ENCODE assay signal across 8 cellular contexts in the genomic region with DNA sequence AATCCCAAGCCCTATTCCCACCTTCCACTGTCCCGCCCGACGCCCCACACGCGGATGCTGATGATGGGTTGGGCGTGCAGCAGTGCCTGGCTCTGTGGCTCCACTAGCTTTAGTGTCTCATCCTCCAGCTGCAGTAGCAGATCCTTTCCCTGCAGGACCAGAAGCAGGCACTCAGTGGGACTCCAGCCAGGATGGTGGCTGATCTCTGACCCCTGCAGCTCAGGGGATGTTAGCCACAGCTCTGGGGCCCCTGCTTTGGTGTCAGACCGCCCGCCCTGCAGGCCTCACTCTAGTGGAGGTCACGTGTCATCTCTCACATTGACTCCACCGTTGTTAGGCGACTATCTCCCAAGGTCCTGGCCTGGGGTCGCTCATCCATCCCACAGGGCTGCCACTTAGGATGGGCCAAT. TPM values are rescaled to one million over a fixed set of nuclear protein-coding genes. Genes with fewer than 3 reads are reported as not detected.
DNase-seq lines count a peak whose midpoint lies in the region; ATAC-seq and TF ChIP-seq lines count a peak whose summit lies in the region.

No MANE protein-coding gene starts in this region.

- peak overlapping the region; percentile 92 for H3K4me2 ChIP-seq in OCI-LY3 (ENCODE audit: low read length)

- H3K36me3 Mint-ChIP-seq in natural killer cell = no peaks in the 10 kb centered on the region

- peak overlapping the region; percentile 49 for H3K9ac ChIP-seq in OCI-LY3 (ENCODE audit: low read length)

- H3K4me3 ChIP-seq in OCI-LY3 (ENCODE audit: low read length) = peak overlapping the region; percentile 68
- H3K4me3 ChIP-seq in sigmoid colon = no peak overlapping the region

- 79 to 89% methylated on average over 12 of the region's 12 CpGs for WGBS in sigmoid colon, 2 donors

- ATAC-seq in GM18907 (IDR thresholded peaks at IDR 0.05; ENCODE audit: unreplicated experiment) (peak; percentile 42), GM21825 (IDR thresholded peaks at IDR 0.05; ENCODE audit: unreplicated experiment) (peak; percentile 40), natural killer cell (peak; percentile 45 to 65 (median 51)), HG03457 (IDR thresholded peaks at IDR 0.05; ENCODE audit: unreplicated experiment) (no peak)

- no peaks in the 10 kb centered on the region for H3K27me3 ChIP-seq in OCI-LY3 (ENCODE audit: low read depth, low read length)
- no peaks in the 10 kb centered on the region for H3K27me3 ChIP-seq in sigmoid colon

- H3K27ac Mint-ChIP-seq in natural killer cell = peak overlapping the region; percentile 96 to 99

- no peaks in the 10 kb centered on the region for H3K9me3 ChIP-seq in OCI-LY3 (ENCODE audit: insufficient read depth, low read length)
- no peaks in the 10 kb centered on the region for H3K9me3 ChIP-seq in sigmoid colon

- no peaks in the 10 kb centered on the region for H3K27me3 Mint-ChIP-seq in natural killer cell (ENCODE audit: low read depth in 2 of 2)

- no peak for TF ChIP-seq EP300 in sigmoid colon (IDR thresholded peaks at IDR 0.05)

- TF ChIP-seq CTCF in OCI-LY3 (IDR thresholded peaks at IDR 0.05; ENCODE audit: low read depth, low read length) = no peak
- TF ChIP-seq CTCF in natural killer cell (IDR thresholded peaks at IDR 0.05) = no peak
- TF ChIP-seq CTCF in sigmoid colon (IDR thresholded peaks at IDR 0.05) = no peak

- peaks cover 41 to 57% of the 10 kb centered on the region in 2 donors for H3K4me1 Mint-ChIP-seq in natural killer cell

- DNase-seq in natural killer cell = no peak
- no peak for DNase-seq in kidney tubule cell (ENCODE audit: low spot score)
- no peak for DNase-seq in sigmoid colon
- no peak for DNase-seq in NCI-H69 (lab: John Stamatoyannopoulos, UW)

- intact Hi-C loops in natural killer cell (cut with micrococcal nuclease) = loop anchor here (1.0 kb wide), 1 partner anchor 12 kb away; a partner anchor contains a TSS
- intact Hi-C loops in sigmoid colon (cut with DNase I) = no loop called here

- H3K36me3 ChIP-seq in OCI-LY3 (replicated peaks; ENCODE audit: low read depth, low read length) (no peaks in the 10 kb centered on the region), sigmoid colon (peaks cover 12 to 54% (median 18%) of the 10 kb centered on the region in 4 donors)

- TF ChIP-seq POLR2A in sigmoid colon (IDR thresholded peaks at IDR 0.05) = no peak

- H3K27ac ChIP-seq in OCI-LY3 (ENCODE audit: low read length) = peak overlapping the region; percentile 54
- H3K27ac ChIP-seq in sigmoid colon = no peak overlapping the region

- 0 out of 2 replicates have a peak overlapping the region, but pooled peaks have one; percentile 25 for H2AFZ ChIP-seq in OCI-LY3 (ENCODE audit: low read depth, low read length)

- H3K79me2 ChIP-seq in OCI-LY3 (ENCODE audit: low read length) = no peaks in the 10 kb centered on the region

- no peaks in the 10 kb centered on the region for H4K20me1 ChIP-seq in OCI-LY3 (ENCODE audit: insufficient read depth, low read length)

- H3K4me1 ChIP-seq in OCI-LY3 (ENCODE audit: low read length) (peaks cover 28% of the 10 kb centered on the region), sigmoid colon (peaks cover 0 to 28% (median 25%) of the 10 kb centered on the region in 4 donors)

- no peaks in the 10 kb centered on the region for H3K9me3 Mint-ChIP-seq in natural killer cell

- H3K4me3 Mint-ChIP-seq in natural killer cell = peak overlapping the region; percentile 91

RNA-seq across cellular contexts. Expression of a gene that starts 11.8 kb away (rescaled TPM):
- total RNA-seq in natural killer cell = 10 to 100 TPM; 52.7 to 63.3 (median 56.1) TPM
- total RNA-seq in sigmoid colon = 10 to 100 TPM; 17.1 to 36.8 (median 18.5) TPM
- 10 to 100 TPM in 2 of 3 donors, 1 to 10 TPM in 1; 9.6 to 46.4 (median 22.2) TPM for polyA plus RNA-seq in sigmoid colon

RNA-seq across cellular contexts. Expression of a gene that starts 16.8 kb away (rescaled TPM):
- total RNA-seq in natural killer cell (10 to 100 TPM; 62.8 to 77.1 (median 67.5) TPM), sigmoid colon (10 to 100 TPM; 51.0 to 85.0 (median 61.7) TPM)
- polyA plus RNA-seq in sigmoid colon = 10 to 100 TPM in 1 of 3 donors, 1 to 10 TPM in 2; 5.5 to 19.7 (median 9.6) TPM

RNA-seq across cellular contexts. Expression of a gene that starts 38.7 kb away (rescaled TPM):
- 1 to 10 TPM in 1 of 3 donors, under 1 TPM in 2; 0.35 to 1.5 (median 0.98) TPM for total RNA-seq in natural killer cell
- 1 to 10 TPM in 1 of 4 donors, under 1 TPM in 1, not detected in 2; 0.54 to 3.0 TPM for total RNA-seq in sigmoid colon
- 1 to 10 TPM in 1 of 3 donors, under 1 TPM in 1, not detected in 1; 0.69 to 1.8 TPM for polyA plus RNA-seq in sigmoid colon
